8 cellular contexts compared by ENCODE assay signal in the genomic region with DNA sequence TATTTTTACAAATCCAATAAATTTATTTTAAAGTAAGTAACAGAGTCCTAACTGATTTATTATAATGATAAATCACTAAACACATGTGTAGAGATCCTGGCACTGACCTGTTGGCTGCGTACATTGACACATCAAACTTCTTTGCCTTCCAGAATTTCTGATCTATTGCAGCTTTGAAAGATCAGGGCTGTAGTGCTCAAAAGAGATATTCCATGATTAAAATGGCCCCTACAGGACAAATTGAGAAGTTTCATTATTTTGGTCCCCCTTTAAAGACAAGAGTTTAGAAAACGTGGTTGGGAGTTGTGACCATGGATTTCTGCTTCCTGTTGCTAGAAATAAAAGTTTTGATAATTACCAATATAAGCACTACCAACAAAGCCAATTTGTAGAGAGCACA.
DNase-seq lines count a peak whose midpoint lies in the region; ATAC-seq and TF ChIP-seq lines count a peak whose summit lies in the region.

No MANE protein-coding gene starts in this region.

- no peak for TF ChIP-seq EP300 in gastroesophageal sphincter (IDR thresholded peaks at IDR 0.05)

- no peak for DNase-seq in AG09309 (ENCODE audit: low read depth)
- DNase-seq in SK-MEL-5 (ENCODE audit: low read depth, low spot score), result peak; percentile 85
- DNase-seq in gastrocnemius medialis, result no peak

- H3K27me3 ChIP-seq in gastroesophageal sphincter (no peaks in the 10 kb centered on the region), gastrocnemius medialis (no peaks in the 10 kb centered on the region)

- in situ Hi-C loops in SK-MEL-5 (cut with HindIII; ENCODE audit: low pct_unique_long_range_greater_than_20kb, low sequenced_read_pairs) (loop anchor here (25.0 kb wide), 3 partner anchors 172 to 1397 kb away; no protein-coding TSS in a partner anchor), gastrocnemius medialis (cut with MboI; ENCODE audit: low sequenced_read_pairs in 4 of 4) (loop anchor here in 3 of 4 donors (5.0 to 10.0 kb wide), 4 partner anchors 89 to 157 kb away; partner anchors contain the start of gene PDK4 (in 2 of the 3))

- no peaks in the 10 kb centered on the region for H3K36me3 ChIP-seq in gastroesophageal sphincter
- no peaks in the 10 kb centered on the region for H3K36me3 ChIP-seq in gastrocnemius medialis

- H3K27ac ChIP-seq in gastroesophageal sphincter (peak overlapping the region in 1 of 4 donors; percentile 45), gastrocnemius medialis (peak overlapping the region; percentile 7 to 65 (median 56))

- no peak for TF ChIP-seq POLR2A in gastroesophageal sphincter (IDR thresholded peaks at IDR 0.05)
- no peak for TF ChIP-seq POLR2A in gastrocnemius medialis (IDR thresholded peaks at IDR 0.05)

- 0 to 7% methylated on average over 2 of the region's 2 CpGs for WGBS in gastroesophageal sphincter (ENCODE audit: low coverage in 1 of 2), 2 donors

- ATAC-seq in HG03139 (IDR thresholded peaks at IDR 0.05; ENCODE audit: unreplicated experiment), result peak; percentile 52
- ATAC-seq in gastroesophageal sphincter, result peak; percentile 75
- peak; percentile 39 to 67 for ATAC-seq in gastrocnemius medialis
- no peak for ATAC-seq in GM21723 (IDR thresholded peaks at IDR 0.05; ENCODE audit: unreplicated experiment)
- no peak for ATAC-seq in HG03135 (IDR thresholded peaks at IDR 0.05; ENCODE audit: unreplicated experiment)
- no peak for ATAC-seq in GM18861 (IDR thresholded peaks at IDR 0.05; ENCODE audit: unreplicated experiment)

- intact Hi-C loops in gastrocnemius medialis (cut with DNase I; ENCODE audit: low total_unique reads), result loop anchor here (1.0 to 10.0 kb wide), 3 partner anchors 88 to 1169 kb away; partner anchors contain the start of gene PDK4

- H3K9me3 ChIP-seq in gastroesophageal sphincter (no peaks in the 10 kb centered on the region), gastrocnemius medialis (no peaks in the 10 kb centered on the region)

- H3K4me3 ChIP-seq in AG09309 (ENCODE audit: control insufficient read depth, low read depth, low read length), result no peak overlapping the region
- H3K4me3 ChIP-seq in gastroesophageal sphincter, result no peak overlapping the region
- H3K4me3 ChIP-seq in gastrocnemius medialis, result no peak overlapping the region

- H3K4me1 ChIP-seq in gastroesophageal sphincter (peaks cover 0 to 18% (median 9%) of the 10 kb centered on the region in 3 donors), gastrocnemius medialis (peaks cover 18 to 37% of the 10 kb centered on the region in 2 donors)

- peak; percentile 42 for TF ChIP-seq CTCF in AG09309 (IDR thresholded peaks at IDR 0.05; ENCODE audit: control insufficient read depth, insufficient read depth, low read depth, low read length, missing control alignments)
- TF ChIP-seq CTCF in gastroesophageal sphincter (IDR thresholded peaks at IDR 0.05), result peak; percentile 64 to 89 (median 74)
- peak; percentile 47 to 67 (median 65) for TF ChIP-seq CTCF in gastrocnemius medialis (IDR thresholded peaks at IDR 0.05 in 4 of 5, conservative IDR thresholded peaks at IDR 0.05 in 1 of 5)

Comparison
In these comparisons a context has a peak if more than half of its experiments do, and no peak if none do; other contexts are left out.
1. ATAC-seq: peak in HG03139 (single experiment), gastroesophageal sphincter (single experiment) and gastrocnemius medialis (2 of 2); none in GM21723 (single experiment), HG03135 (single experiment) and GM18861 (single experiment).
2. Peak in every context shown above with its lines, with median percentiles within 50 percentile points of each other: CTCF ChIP-seq.